7 cellular contexts compared by ENCODE assay signal in genomic region chr3:15107075-15107947, GRCh38.
"Had no signal": no experiment of that assay in that cellular context is flagged by ENCODE, and none has a peak within 500 bp of the region (broad histone marks: within the 10 kb centered on the region; RNA-seq: fewer than 3 reads in every experiment).

No MANE protein-coding gene starts in this region.

- H3K27me3 ChIP-seq: adrenal gland, colonic mucosa, heart left ventricle, left lung, ovary, testis had no signal

- H3K9me3 ChIP-seq: adrenal gland, colonic mucosa, heart left ventricle, left lung, ovary, testis had no signal

- H3K36me3 ChIP-seq: adrenal gland, colonic mucosa, heart left ventricle, left lung, ovary had no signal

- H3K4me1 ChIP-seq: colonic mucosa, testis had no signal

- H3K27ac ChIP-seq: adrenal gland, colonic mucosa, heart left ventricle, left lung, ovary, testis had no signal

- FAIRE-seq: frontal cortex had no signal

- H3K4me3 ChIP-seq: adrenal gland, colonic mucosa, heart left ventricle, left lung, ovary, testis had no signal
